Comparison of ENCODE assay signal across 1 cellular context in the genomic region with DNA sequence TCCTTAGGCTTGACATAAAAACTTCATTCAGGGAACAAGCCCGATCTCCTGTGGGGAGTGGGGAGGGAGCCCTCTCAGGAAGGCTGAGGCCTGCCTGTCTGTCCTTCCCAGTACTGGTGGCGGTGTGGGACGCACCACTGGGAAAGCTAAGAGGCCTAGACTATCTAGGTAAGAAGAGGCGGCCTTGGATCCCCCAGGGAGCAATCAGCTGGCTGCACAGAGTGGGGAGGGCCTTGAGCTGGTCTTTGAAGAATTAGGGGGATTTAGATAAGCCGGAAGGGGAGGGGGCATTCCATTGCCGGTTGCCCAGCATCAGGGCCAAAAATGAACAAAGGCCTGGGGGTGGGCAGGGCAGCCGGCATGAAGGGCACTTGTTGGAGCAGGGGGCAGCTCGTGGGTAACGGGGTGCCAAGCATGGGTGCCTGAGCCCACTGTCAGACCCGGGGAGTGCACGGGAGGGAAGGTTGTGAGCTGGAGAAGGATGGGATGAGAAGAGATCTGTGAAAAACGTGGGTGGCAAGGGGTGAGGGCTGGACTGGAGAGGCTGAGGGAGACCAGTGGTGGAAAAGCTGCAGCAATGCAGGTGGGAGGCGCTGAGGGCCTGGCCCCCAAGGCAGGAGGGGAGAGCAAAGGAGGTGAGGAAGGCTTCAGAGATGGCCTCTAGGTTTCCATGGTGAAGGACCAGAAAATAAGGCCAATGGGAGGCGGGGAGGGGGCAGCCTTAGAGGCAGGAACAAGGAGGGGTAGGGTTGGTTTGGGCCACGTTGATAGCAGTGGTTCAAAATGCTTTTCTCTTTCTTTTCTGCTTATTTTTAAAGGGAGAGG.
A peak's percentile ranks its signal among the peaks of the same experiment; 100 is the strongest.
TF ChIP-seq lines count a peak whose summit lies in the region.

No MANE protein-coding gene starts in this region.

TF ChIP-seq in HepG2, 621 proteins besides CTCF, POLR2A, EP300 and RAD21 (continued from another document and continues in another):
- TF ChIP-seq MATR3 (CRISPR knock-in tag; IDR thresholded peaks at IDR 0.05), result no peak
- no peak for TF ChIP-seq DNMT3B (CRISPR knock-in tag; conservative IDR thresholded peaks at IDR 0.05)
- no peak for TF ChIP-seq ZNF577 (CRISPR knock-in tag; IDR thresholded peaks at IDR 0.05; ENCODE audit: borderline replicate concordance, low read depth)
- TF ChIP-seq KDM5B (CRISPR knock-in tag; IDR thresholded peaks at IDR 0.05; ENCODE audit: borderline replicate concordance), result no peak
- TF ChIP-seq ZNF549 (CRISPR knock-in tag; IDR thresholded peaks at IDR 0.05), result no peak
- TF ChIP-seq ZMYM2 (CRISPR knock-in tag; IDR thresholded peaks at IDR 0.05), result no peak
- no peak for TF ChIP-seq THAP11 (CRISPR knock-in tag; IDR thresholded peaks at IDR 0.05)
- no peak for TF ChIP-seq FOXP1 (IDR thresholded peaks at IDR 0.05)
- TF ChIP-seq FOXP1 (CRISPR knock-in tag; IDR thresholded peaks at IDR 0.05), result no peak
- TF ChIP-seq ARID2 (CRISPR knock-in tag; IDR thresholded peaks at IDR 0.05; ENCODE audit: borderline replicate concordance), result 0 out of 2 replicates have a peak, but pooled peaks have one; percentile 60
- TF ChIP-seq ZNF382 (CRISPR knock-in tag; IDR thresholded peaks at IDR 0.05; ENCODE audit: borderline replicate concordance), result no peak
- TF ChIP-seq ISL2 (CRISPR knock-in tag; IDR thresholded peaks at IDR 0.05), result peak; percentile 68
- no peak for TF ChIP-seq NR2F2 (IDR thresholded peaks at IDR 0.05; ENCODE audit: borderline replicate concordance, low read depth)
- TF ChIP-seq KAT8 (CRISPR knock-in tag; IDR thresholded peaks at IDR 0.05), result no peak
- no peak for TF ChIP-seq ZNF749 (CRISPR knock-in tag; IDR thresholded peaks at IDR 0.05; ENCODE audit: borderline replicate concordance)
- TF ChIP-seq, protein P1, sequence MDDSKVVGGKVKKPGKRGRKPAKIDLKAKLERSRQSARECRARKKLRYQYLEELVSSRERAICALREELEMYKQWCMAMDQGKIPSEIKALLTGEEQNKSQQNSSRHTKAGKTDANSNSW (CRISPR knock-in tag; IDR thresholded peaks at IDR 0.05; ENCODE audit: borderline replicate concordance), result no peak
- no peak for TF ChIP-seq KAT2B (IDR thresholded peaks at IDR 0.05; ENCODE audit: borderline replicate concordance, low read depth, low read length)
- peak; percentile 95 for TF ChIP-seq PITX1 (CRISPR knock-in tag; IDR thresholded peaks at IDR 0.05)
- TF ChIP-seq KDM6A (CRISPR knock-in tag; IDR thresholded peaks at IDR 0.05; ENCODE audit: low read depth), result no peak
- TF ChIP-seq, protein P2, sequence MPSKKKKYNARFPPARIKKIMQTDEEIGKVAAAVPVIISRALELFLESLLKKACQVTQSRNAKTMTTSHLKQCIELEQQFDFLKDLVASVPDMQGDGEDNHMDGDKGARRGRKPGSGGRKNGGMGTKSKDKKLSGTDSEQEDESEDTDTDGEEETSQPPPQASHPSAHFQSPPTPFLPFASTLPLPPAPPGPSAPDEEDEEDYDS (CRISPR knock-in tag; IDR thresholded peaks at IDR 0.05), result peak; percentile 38; the same call in 1 of the 2 replicates
- no peak for TF ChIP-seq ZNF713 (CRISPR knock-in tag; IDR thresholded peaks at IDR 0.05)
- peak; percentile 24; the same call in 1 of the 2 replicates for TF ChIP-seq POLR2AphosphoS5 (IDR thresholded peaks at IDR 0.05; ENCODE audit: low read depth, low read length)
- TF ChIP-seq FOXA1 (IDR thresholded peaks at IDR 0.05), result no peak
- no peak for TF ChIP-seq FOXA1 (CRISPR knock-in tag; IDR thresholded peaks at IDR 0.05)
- TF ChIP-seq, protein P3, sequence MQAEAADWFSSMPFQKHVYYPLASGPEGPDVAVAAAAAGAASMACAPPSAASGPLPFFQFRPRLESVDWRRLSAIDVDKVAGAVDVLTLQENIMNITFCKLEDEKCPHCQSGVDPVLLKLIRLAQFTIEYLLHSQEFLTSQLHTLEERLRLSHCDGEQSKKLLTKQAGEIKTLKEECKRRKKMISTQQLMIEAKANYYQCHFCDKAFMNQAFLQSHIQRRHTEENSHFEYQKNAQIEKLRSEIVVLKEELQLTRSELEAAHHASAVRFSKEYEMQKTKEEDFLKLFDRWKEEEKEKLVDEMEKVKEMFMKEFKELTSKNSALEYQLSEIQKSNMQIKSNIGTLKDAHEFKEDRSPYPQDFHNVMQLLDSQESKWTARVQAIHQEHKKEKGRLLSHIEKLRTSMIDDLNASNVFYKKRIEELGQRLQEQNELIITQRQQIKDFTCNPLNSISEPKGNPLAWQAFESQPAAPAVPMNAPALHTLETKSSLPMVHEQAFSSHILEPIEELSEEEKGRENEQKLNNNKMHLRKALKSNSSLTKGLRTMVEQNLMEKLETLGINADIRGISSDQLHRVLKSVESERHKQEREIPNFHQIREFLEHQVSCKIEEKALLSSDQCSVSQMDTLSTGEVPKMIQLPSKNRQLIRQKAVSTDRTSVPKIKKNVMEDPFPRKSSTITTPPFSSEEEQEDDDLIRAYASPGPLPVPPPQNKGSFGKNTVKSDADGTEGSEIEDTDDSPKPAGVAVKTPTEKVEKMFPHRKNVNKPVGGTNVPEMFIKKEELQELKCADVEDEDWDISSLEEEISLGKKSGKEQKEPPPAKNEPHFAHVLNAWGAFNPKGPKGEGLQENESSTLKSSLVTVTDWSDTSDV (CRISPR knock-in tag; IDR thresholded peaks at IDR 0.05), result no peak
- TF ChIP-seq ZNF274 (CRISPR knock-in tag; IDR thresholded peaks at IDR 0.05), result no peak
- TF ChIP-seq, protein P4, sequence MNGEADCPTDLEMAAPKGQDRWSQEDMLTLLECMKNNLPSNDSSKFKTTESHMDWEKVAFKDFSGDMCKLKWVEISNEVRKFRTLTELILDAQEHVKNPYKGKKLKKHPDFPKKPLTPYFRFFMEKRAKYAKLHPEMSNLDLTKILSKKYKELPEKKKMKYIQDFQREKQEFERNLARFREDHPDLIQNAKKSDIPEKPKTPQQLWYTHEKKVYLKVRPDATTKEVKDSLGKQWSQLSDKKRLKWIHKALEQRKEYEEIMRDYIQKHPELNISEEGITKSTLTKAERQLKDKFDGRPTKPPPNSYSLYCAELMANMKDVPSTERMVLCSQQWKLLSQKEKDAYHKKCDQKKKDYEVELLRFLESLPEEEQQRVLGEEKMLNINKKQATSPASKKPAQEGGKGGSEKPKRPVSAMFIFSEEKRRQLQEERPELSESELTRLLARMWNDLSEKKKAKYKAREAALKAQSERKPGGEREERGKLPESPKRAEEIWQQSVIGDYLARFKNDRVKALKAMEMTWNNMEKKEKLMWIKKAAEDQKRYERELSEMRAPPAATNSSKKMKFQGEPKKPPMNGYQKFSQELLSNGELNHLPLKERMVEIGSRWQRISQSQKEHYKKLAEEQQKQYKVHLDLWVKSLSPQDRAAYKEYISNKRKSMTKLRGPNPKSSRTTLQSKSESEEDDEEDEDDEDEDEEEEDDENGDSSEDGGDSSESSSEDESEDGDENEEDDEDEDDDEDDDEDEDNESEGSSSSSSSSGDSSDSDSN (CRISPR knock-in tag; IDR thresholded peaks at IDR 0.05), result peak; percentile 37; the same call in 1 of the 2 replicates
- no peak for TF ChIP-seq MAFG (CRISPR knock-in tag; IDR thresholded peaks at IDR 0.05)
- no peak for TF ChIP-seq ZBTB1 (CRISPR knock-in tag; IDR thresholded peaks at IDR 0.05; ENCODE audit: borderline replicate concordance)
- TF ChIP-seq, protein P5, sequence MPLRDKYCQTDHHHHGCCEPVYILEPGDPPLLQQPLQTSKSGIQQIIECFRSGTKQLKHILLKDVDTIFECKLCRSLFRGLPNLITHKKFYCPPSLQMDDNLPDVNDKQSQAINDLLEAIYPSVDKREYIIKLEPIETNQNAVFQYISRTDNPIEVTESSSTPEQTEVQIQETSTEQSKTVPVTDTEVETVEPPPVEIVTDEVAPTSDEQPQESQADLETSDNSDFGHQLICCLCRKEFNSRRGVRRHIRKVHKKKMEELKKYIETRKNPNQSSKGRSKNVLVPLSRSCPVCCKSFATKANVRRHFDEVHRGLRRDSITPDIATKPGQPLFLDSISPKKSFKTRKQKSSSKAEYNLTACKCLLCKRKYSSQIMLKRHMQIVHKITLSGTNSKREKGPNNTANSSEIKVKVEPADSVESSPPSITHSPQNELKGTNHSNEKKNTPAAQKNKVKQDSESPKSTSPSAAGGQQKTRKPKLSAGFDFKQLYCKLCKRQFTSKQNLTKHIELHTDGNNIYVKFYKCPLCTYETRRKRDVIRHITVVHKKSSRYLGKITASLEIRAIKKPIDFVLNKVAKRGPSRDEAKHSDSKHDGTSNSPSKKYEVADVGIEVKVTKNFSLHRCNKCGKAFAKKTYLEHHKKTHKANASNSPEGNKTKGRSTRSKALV (CRISPR knock-in tag; IDR thresholded peaks at IDR 0.05), result no peak
- TF ChIP-seq, protein P6, sequence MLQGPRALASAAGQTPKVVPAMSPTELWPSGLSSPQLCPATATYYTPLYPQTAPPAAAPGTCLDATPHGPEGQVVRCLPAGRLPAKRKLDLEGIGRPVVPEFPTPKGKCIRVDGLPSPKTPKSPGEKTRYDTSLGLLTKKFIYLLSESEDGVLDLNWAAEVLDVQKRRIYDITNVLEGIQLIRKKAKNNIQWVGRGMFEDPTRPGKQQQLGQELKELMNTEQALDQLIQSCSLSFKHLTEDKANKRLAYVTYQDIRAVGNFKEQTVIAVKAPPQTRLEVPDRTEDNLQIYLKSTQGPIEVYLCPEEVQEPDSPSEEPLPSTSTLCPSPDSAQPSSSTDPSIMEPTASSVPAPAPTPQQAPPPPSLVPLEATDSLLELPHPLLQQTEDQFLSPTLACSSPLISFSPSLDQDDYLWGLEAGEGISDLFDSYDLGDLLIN (CRISPR knock-in tag; IDR thresholded peaks at IDR 0.05; ENCODE audit: borderline replicate concordance), result no peak
- TF ChIP-seq ATF7 (IDR thresholded peaks at IDR 0.05), result no peak
- TF ChIP-seq ATF7 (CRISPR knock-in tag; IDR thresholded peaks at IDR 0.05), result no peak
- no peak for TF ChIP-seq ZNF251 (CRISPR knock-in tag; IDR thresholded peaks at IDR 0.05)
- no peak for TF ChIP-seq ZNF850 (CRISPR knock-in tag; conservative IDR thresholded peaks at IDR 0.05)
- TF ChIP-seq, protein P7, sequence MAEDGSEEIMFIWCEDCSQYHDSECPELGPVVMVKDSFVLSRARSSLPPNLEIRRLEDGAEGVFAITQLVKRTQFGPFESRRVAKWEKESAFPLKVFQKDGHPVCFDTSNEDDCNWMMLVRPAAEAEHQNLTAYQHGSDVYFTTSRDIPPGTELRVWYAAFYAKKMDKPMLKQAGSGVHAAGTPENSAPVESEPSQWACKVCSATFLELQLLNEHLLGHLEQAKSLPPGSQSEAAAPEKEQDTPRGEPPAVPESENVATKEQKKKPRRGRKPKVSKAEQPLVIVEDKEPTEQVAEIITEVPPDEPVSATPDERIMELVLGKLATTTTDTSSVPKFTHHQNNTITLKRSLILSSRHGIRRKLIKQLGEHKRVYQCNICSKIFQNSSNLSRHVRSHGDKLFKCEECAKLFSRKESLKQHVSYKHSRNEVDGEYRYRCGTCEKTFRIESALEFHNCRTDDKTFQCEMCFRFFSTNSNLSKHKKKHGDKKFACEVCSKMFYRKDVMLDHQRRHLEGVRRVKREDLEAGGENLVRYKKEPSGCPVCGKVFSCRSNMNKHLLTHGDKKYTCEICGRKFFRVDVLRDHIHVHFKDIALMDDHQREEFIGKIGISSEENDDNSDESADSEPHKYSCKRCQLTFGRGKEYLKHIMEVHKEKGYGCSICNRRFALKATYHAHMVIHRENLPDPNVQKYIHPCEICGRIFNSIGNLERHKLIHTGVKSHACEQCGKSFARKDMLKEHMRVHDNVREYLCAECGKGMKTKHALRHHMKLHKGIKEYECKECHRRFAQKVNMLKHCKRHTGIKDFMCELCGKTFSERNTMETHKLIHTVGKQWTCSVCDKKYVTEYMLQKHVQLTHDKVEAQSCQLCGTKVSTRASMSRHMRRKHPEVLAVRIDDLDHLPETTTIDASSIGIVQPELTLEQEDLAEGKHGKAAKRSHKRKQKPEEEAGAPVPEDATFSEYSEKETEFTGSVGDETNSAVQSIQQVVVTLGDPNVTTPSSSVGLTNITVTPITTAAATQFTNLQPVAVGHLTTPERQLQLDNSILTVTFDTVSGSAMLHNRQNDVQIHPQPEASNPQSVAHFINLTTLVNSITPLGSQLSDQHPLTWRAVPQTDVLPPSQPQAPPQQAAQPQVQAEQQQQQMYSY (CRISPR knock-in tag; IDR thresholded peaks at IDR 0.05), result no peak
- TF ChIP-seq ZNF44 (CRISPR knock-in tag; IDR thresholded peaks at IDR 0.05), result no peak
- peak; percentile 67 for TF ChIP-seq GATA4 (IDR thresholded peaks at IDR 0.05; ENCODE audit: borderline replicate concordance, low read depth)
- no peak for TF ChIP-seq HNRNPUL1 (IDR thresholded peaks at IDR 0.05; ENCODE audit: low read depth, low read length)
- no peak for TF ChIP-seq YEATS2 (CRISPR knock-in tag; IDR thresholded peaks at IDR 0.05; ENCODE audit: borderline replicate concordance)
- peak; percentile 80; the same call in 1 of the 2 replicates for TF ChIP-seq MED13 (CRISPR knock-in tag; IDR thresholded peaks at IDR 0.05)
- TF ChIP-seq MEIS1 (CRISPR knock-in tag; IDR thresholded peaks at IDR 0.05; ENCODE audit: borderline replicate concordance), result no peak
- TF ChIP-seq HNRNPLL (IDR thresholded peaks at IDR 0.05; ENCODE audit: low read depth, low read length, poor library complexity, severe bottlenecking), result no peak
- no peak for TF ChIP-seq ZNF660 (CRISPR knock-in tag; IDR thresholded peaks at IDR 0.05; ENCODE audit: borderline replicate concordance, low read depth)
- no peak for TF ChIP-seq GTF2F1 (IDR thresholded peaks at IDR 0.05; ENCODE audit: low read length)
- TF ChIP-seq, protein P8, sequence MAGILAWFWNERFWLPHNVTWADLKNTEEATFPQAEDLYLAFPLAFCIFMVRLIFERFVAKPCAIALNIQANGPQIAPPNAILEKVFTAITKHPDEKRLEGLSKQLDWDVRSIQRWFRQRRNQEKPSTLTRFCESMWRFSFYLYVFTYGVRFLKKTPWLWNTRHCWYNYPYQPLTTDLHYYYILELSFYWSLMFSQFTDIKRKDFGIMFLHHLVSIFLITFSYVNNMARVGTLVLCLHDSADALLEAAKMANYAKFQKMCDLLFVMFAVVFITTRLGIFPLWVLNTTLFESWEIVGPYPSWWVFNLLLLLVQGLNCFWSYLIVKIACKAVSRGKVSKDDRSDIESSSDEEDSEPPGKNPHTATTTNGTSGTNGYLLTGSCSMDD (CRISPR knock-in tag; IDR thresholded peaks at IDR 0.05), result no peak
- no peak for TF ChIP-seq ZNF326 (CRISPR knock-in tag; IDR thresholded peaks at IDR 0.05; ENCODE audit: borderline replicate concordance)
- TF ChIP-seq ZNF720 (CRISPR knock-in tag; IDR thresholded peaks at IDR 0.05), result no peak
- TF ChIP-seq, protein P9, sequence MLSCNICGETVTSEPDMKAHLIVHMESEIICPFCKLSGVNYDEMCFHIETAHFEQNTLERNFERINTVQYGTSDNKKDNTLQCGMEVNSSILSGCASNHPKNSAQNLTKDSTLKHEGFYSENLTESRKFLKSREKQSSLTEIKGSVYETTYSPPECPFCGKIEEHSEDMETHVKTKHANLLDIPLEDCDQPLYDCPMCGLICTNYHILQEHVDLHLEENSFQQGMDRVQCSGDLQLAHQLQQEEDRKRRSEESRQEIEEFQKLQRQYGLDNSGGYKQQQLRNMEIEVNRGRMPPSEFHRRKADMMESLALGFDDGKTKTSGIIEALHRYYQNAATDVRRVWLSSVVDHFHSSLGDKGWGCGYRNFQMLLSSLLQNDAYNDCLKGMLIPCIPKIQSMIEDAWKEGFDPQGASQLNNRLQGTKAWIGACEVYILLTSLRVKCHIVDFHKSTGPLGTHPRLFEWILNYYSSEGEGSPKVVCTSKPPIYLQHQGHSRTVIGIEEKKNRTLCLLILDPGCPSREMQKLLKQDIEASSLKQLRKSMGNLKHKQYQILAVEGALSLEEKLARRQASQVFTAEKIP (CRISPR knock-in tag; IDR thresholded peaks at IDR 0.05; ENCODE audit: borderline replicate concordance), result no peak
- no peak for TF ChIP-seq ZNF33B (CRISPR knock-in tag; IDR thresholded peaks at IDR 0.05)
